Comparison of ENCODE assay signal across 15 cellular contexts in the genomic region with DNA sequence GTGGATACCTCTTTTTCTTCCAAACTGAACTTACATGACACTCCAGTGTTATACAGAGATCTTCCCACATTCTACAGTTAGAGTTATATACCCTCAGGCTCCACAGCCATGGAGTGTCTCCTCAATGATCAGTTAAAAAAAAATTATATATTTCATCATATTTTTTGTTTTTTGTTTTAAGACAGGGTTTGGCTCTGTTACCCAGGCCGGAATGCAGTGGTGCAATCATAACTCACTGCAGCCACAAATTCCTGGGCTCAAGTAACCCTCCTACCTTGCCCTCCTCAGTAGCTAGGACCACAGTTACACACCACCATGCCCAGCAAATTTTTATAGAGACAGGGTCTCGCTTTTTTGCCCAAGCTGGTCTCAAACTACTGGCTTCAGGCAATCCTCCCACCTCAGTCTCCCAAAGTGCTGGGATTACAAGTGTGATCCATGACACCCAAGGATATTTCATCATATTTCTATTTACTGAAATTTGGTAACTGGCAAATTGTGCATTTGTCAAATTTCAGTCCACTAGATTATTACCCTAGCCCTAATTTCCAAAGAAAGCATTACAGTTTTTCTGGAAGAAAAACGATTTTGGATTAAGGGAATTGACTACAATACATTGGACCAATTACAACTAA. TPM values are rescaled to one million over a fixed set of nuclear protein-coding genes. Genes with fewer than 3 reads are reported as not detected.
DNase-seq lines count a peak whose midpoint lies in the region; ATAC-seq and TF ChIP-seq lines count a peak whose summit lies in the region.
"Had no signal": no experiment of that assay in that cellular context is flagged by ENCODE, and none has a peak within 500 bp of the region (broad histone marks: within the 10 kb centered on the region; RNA-seq: fewer than 3 reads in every experiment).

No MANE protein-coding gene starts in this region.

- H3K36me3 Mint-ChIP-seq in MCF 10A (ENCODE audit: insufficient read depth, unreplicated experiment) (peaks cover 33% of the 10 kb centered on the region), chondrocyte (ENCODE audit: low read depth) (no peaks in the 10 kb centered on the region), memory B cell (peaks cover 10% of the 10 kb centered on the region), progenitor cell of endocrine pancreas (ENCODE audit: insufficient read depth) (peaks cover 11% of the 10 kb centered on the region)
- peaks cover 27% of the 10 kb centered on the region for H3K36me3 Mint-ChIP-seq in stimulated activated memory B cell treated with anti-CD40 and anti-IgM and Interleukin-4, amounts not matched to agents 10 μg/mL and 1 μg/mL and 100 μg/mL, for 72 hours

- WGBS in transverse colon (ENCODE audit: low coverage in 1 of 2), 2 donors, result 46 to 66% methylated on average over 2 to 3 of the region's 3 CpGs

- H3K9me3 Mint-ChIP-seq in MCF 10A (ENCODE audit: unreplicated experiment) (no peaks in the 10 kb centered on the region), chondrocyte (ENCODE audit: low read depth) (no peaks in the 10 kb centered on the region), memory B cell (no peaks in the 10 kb centered on the region), progenitor cell of endocrine pancreas (ENCODE audit: low read depth) (no peaks in the 10 kb centered on the region)
- H3K9me3 Mint-ChIP-seq in stimulated activated memory B cell treated with anti-CD40 and anti-IgM and Interleukin-4, amounts not matched to agents 10 μg/mL and 1 μg/mL and 100 μg/mL, for 72 hours, result no peaks in the 10 kb centered on the region
- H3K9me3 Mint-ChIP-seq: activated naive CD4-positive, alpha-beta T cell treated with anti-CD3 and anti-CD28 coated beads for 36 hours; nephron; stimulated activated naive CD8-positive, alpha-beta T cell treated with anti-CD3 and anti-CD28 coated beads, Interleukin-15, Interleukin-2, amounts not matched to agents 100 ng/mL and 50 ng/mL, for 24 hours had no signal

- H3K4me3 ChIP-seq in breast epithelium (no peak overlapping the region), transverse colon (no peak overlapping the region)

- H3K4me1 ChIP-seq in breast epithelium, result peaks cover 0 to 7% of the 10 kb centered on the region in 2 donors
- peaks cover 16 to 22% (median 19%) of the 10 kb centered on the region in 4 donors for H3K4me1 ChIP-seq in transverse colon

- H3K27ac ChIP-seq in breast epithelium (peak overlapping the region in 1 of 2 donors; percentile 45), transverse colon (peak overlapping the region; percentile 18 to 56 (median 48))
- H3K27ac ChIP-seq: HL-60 had no signal

- CTCF ChIA-PET in MCF 10A (lab: Yijun Ruan, JAX), result interaction anchor here (0.6 to 1.2 kb wide), 3 partner anchors 9 to 29 kb away, joined by 3 to 6 read pairs (median 4); no protein-coding TSS in a partner anchor

- no peak for TF ChIP-seq EP300 in transverse colon (IDR thresholded peaks at IDR 0.05; ENCODE audit: low read depth)

- H3K4me3 Mint-ChIP-seq in MCF 10A (ENCODE audit: unreplicated experiment) (peak overlapping the region; percentile 22), chondrocyte (ENCODE audit: unreplicated experiment) (no peak overlapping the region), memory B cell (no peak overlapping the region), progenitor cell of endocrine pancreas (ENCODE audit: low read depth) (no peak overlapping the region)
- H3K4me3 Mint-ChIP-seq in stimulated activated memory B cell treated with anti-CD40 and anti-IgM and Interleukin-4, amounts not matched to agents 10 μg/mL and 1 μg/mL and 100 μg/mL, for 72 hours, result no peak overlapping the region
- H3K4me3 Mint-ChIP-seq: activated naive CD4-positive, alpha-beta T cell treated with anti-CD3 and anti-CD28 coated beads for 36 hours; nephron; stimulated activated naive CD8-positive, alpha-beta T cell treated with anti-CD3 and anti-CD28 coated beads, Interleukin-15, Interleukin-2, amounts not matched to agents 100 ng/mL and 50 ng/mL, for 24 hours had no signal

- TF ChIP-seq POLR2A in breast epithelium (IDR thresholded peaks at IDR 0.05) (no peak), transverse colon (IDR thresholded peaks at IDR 0.05) (no peak)

- intact Hi-C loops in MCF 10A (cut with micrococcal nuclease) (no loop called here), breast epithelium (cut with DNase I; ENCODE audit: low total_unique reads) (no loop called here), transverse colon (cut with DNase I; ENCODE audit: low total_unique reads) (no loop called here)

- H3K36me3 ChIP-seq in breast epithelium (no peaks in the 10 kb centered on the region), transverse colon (peaks cover 0 to 8% (median 0%) of the 10 kb centered on the region in 4 donors)

- peak; percentile 79 for DNase-seq in MCF 10A (ENCODE audit: unreplicated experiment)
- DNase-seq in breast epithelium (ENCODE audit: low spot score in 2 of 2), result no peak
- no peak for DNase-seq in chondrocyte (ENCODE audit: low spot score)
- no peak for DNase-seq in memory B cell (ENCODE audit: low spot score in 2 of 2)
- no peak for DNase-seq in transverse colon
- DNase-seq in progenitor cell of endocrine pancreas (ENCODE audit: low spot score, unreplicated experiment), result no peak
- DNase-seq: activated naive CD4-positive, alpha-beta T cell treated with anti-CD3 and anti-CD28 coated beads for 36 hours; effector CD8-positive, alpha-beta T cell; NCI-H774; stimulated activated CD4-positive, alpha-beta T cell treated with anti-CD3 and anti-CD28 coated beads, Interleukin-1b, Interleukin-23, amount 100 ng/mL, for 48 hours had no signal

- ATAC-seq in memory B cell (ENCODE audit: low read depth) (no peak), HG03095 (IDR thresholded peaks at IDR 0.05; ENCODE audit: unreplicated experiment) (no peak)
- no peak for ATAC-seq in stimulated activated memory B cell treated with anti-CD40 and anti-IgM and Interleukin-4, amounts not matched to agents 10 μg/mL and 1 μg/mL and 100 μg/mL, for 72 hours

- no peaks in the 10 kb centered on the region for H3K9me3 ChIP-seq in breast epithelium
- no peaks in the 10 kb centered on the region for H3K9me3 ChIP-seq in transverse colon

- H3K27me3 Mint-ChIP-seq in MCF 10A (ENCODE audit: insufficient read depth, unreplicated experiment), result no peaks in the 10 kb centered on the region
- H3K27me3 Mint-ChIP-seq in chondrocyte (ENCODE audit: low read depth), result no peaks in the 10 kb centered on the region
- no peaks in the 10 kb centered on the region for H3K27me3 Mint-ChIP-seq in memory B cell
- no peaks in the 10 kb centered on the region for H3K27me3 Mint-ChIP-seq in stimulated activated memory B cell treated with anti-CD40 and anti-IgM and Interleukin-4, amounts not matched to agents 10 μg/mL and 1 μg/mL and 100 μg/mL, for 72 hours
- H3K27me3 Mint-ChIP-seq in progenitor cell of endocrine pancreas, result no peaks in the 10 kb centered on the region
- H3K27me3 Mint-ChIP-seq: stimulated activated naive CD8-positive, alpha-beta T cell treated with anti-CD3 and anti-CD28 coated beads, Interleukin-15, Interleukin-2, amounts not matched to agents 100 ng/mL and 50 ng/mL, for 24 hours had no signal

- TF ChIP-seq CTCF in MCF 10A (IDR thresholded peaks at IDR 0.05; ENCODE audit: unreplicated experiment) (no peak), breast epithelium (IDR thresholded peaks at IDR 0.05) (no peak), chondrocyte (IDR thresholded peaks at IDR 0.05) (no peak), transverse colon (IDR thresholded peaks at IDR 0.05) (no peak), progenitor cell of endocrine pancreas (IDR thresholded peaks at IDR 0.05; ENCODE audit: unreplicated experiment) (no peak)

- H3K27ac Mint-ChIP-seq in MCF 10A (ENCODE audit: low read depth, unreplicated experiment) (peak overlapping the region; percentile 78), chondrocyte (ENCODE audit: unreplicated experiment) (peak overlapping the region; percentile 91), memory B cell (peak overlapping the region; percentile 41), progenitor cell of endocrine pancreas (no peak overlapping the region)
- H3K27ac Mint-ChIP-seq in stimulated activated memory B cell treated with anti-CD40 and anti-IgM and Interleukin-4, amounts not matched to agents 10 μg/mL and 1 μg/mL and 100 μg/mL, for 72 hours, result no peak overlapping the region
- H3K27ac Mint-ChIP-seq: activated naive CD4-positive, alpha-beta T cell treated with anti-CD3 and anti-CD28 coated beads for 36 hours; stimulated activated naive CD8-positive, alpha-beta T cell treated with anti-CD3 and anti-CD28 coated beads, Interleukin-15, Interleukin-2, amounts not matched to agents 100 ng/mL and 50 ng/mL, for 24 hours had no signal

- BruUV-seq in MCF 10A (replicated peaks; lab: Mats Ljungman, UMichigan), result no TSS peak

- in situ Hi-C loops in transverse colon (cut with MboI; ENCODE audit: low pct_ligation_motif_present in 1 of 4, low pct_unique_long_range_greater_than_20kb in 1 of 4, low sequenced_read_pairs in 3 of 4), result no loop called here

- H3K27me3 ChIP-seq in breast epithelium, result no peaks in the 10 kb centered on the region
- no peaks in the 10 kb centered on the region for H3K27me3 ChIP-seq in transverse colon

- H3K4me1 Mint-ChIP-seq in MCF 10A (ENCODE audit: insufficient read depth, unreplicated experiment) (peaks cover 13% of the 10 kb centered on the region), chondrocyte (ENCODE audit: low read depth) (peaks cover 32% of the 10 kb centered on the region), memory B cell (no peaks in the 10 kb centered on the region), progenitor cell of endocrine pancreas (ENCODE audit: low read depth) (no peaks in the 10 kb centered on the region)
- no peaks in the 10 kb centered on the region for H3K4me1 Mint-ChIP-seq in stimulated activated memory B cell treated with anti-CD40 and anti-IgM and Interleukin-4, amounts not matched to agents 10 μg/mL and 1 μg/mL and 100 μg/mL, for 72 hours
- H3K4me1 Mint-ChIP-seq: nephron had no signal

- POLR2A ChIA-PET in MCF 10A (lab: Yijun Ruan, JAX), result interaction anchor here (0.6 to 2.6 kb wide), 15 partner anchors 9 to 1369 kb away, joined by 3 to 17 read pairs (median 4); partner anchors contain the start of genes ARPC5L, HSPA5, RABEPK and RPL35

RNA-seq across cellular contexts. Expression of gene SCAI, which starts 18.1 kb away (rescaled TPM):
- total RNA-seq in MCF 10A (2022) (3.7 and 5.4 TPM in 2 replicates), breast epithelium (10 to 100 TPM in 2 of 3 donors, 1 to 10 TPM in 1; 9.3 to 12.9 (median 11.5) TPM), chondrocyte (5.1 to 6.0 TPM (median 5.4 TPM) in 3 replicates), transverse colon (10 to 100 TPM; 10.4 to 38.6 (median 13.2) TPM), progenitor cell of endocrine pancreas (21.2 and 23.5 TPM in 2 replicates)

RNA-seq across cellular contexts. Expression of gene PPP6C, which starts 28.2 kb away (rescaled TPM):
- total RNA-seq in MCF 10A (2022), result 40.7 and 41.7 TPM in 2 replicates
- 10 to 100 TPM; 34.4 to 50.2 (median 42.1) TPM for total RNA-seq in breast epithelium
- 31.8 to 39.8 TPM (median 35.3 TPM) in 3 replicates for total RNA-seq in chondrocyte
- 10 to 100 TPM; 15.1 to 34.7 (median 29.9) TPM for total RNA-seq in transverse colon
- total RNA-seq in progenitor cell of endocrine pancreas, result 29.4 and 32.5 TPM in 2 replicates

RNA-seq across cellular contexts. Expression of gene RABEPK, which starts 38.9 kb away (rescaled TPM):
- total RNA-seq in MCF 10A (2022), result 21.5 and 37.2 TPM in 2 replicates
- total RNA-seq in breast epithelium, result 10 to 100 TPM; 14.0 to 25.6 (median 17.9) TPM
- total RNA-seq in chondrocyte, result 25.3 to 31.8 TPM (median 27.0 TPM) in 3 replicates
- 1 to 10 TPM in 3 of 4 donors, not detected in 1; 5.2 to 8.7 (median 8.6) TPM for total RNA-seq in transverse colon
- total RNA-seq in progenitor cell of endocrine pancreas, result 13.1 and 15.0 TPM in 2 replicates

Comparison
In these comparisons a context has a peak if more than half of its experiments do, and no peak if none do; other contexts are left out.
1. H3K27ac Mint-ChIP-seq: peak in MCF 10A (single experiment), chondrocyte (single experiment) and memory B cell (single experiment); none in stimulated activated memory B cell treated with anti-CD40 and anti-IgM and Interleukin-4, amounts not matched to agents 10 μg/mL and 1 μg/mL and 100 μg/mL, for 72 hours (single experiment) and progenitor cell of endocrine pancreas (single experiment).